Comparison of ENCODE assay signal across 8 cellular contexts in the genomic region with DNA sequence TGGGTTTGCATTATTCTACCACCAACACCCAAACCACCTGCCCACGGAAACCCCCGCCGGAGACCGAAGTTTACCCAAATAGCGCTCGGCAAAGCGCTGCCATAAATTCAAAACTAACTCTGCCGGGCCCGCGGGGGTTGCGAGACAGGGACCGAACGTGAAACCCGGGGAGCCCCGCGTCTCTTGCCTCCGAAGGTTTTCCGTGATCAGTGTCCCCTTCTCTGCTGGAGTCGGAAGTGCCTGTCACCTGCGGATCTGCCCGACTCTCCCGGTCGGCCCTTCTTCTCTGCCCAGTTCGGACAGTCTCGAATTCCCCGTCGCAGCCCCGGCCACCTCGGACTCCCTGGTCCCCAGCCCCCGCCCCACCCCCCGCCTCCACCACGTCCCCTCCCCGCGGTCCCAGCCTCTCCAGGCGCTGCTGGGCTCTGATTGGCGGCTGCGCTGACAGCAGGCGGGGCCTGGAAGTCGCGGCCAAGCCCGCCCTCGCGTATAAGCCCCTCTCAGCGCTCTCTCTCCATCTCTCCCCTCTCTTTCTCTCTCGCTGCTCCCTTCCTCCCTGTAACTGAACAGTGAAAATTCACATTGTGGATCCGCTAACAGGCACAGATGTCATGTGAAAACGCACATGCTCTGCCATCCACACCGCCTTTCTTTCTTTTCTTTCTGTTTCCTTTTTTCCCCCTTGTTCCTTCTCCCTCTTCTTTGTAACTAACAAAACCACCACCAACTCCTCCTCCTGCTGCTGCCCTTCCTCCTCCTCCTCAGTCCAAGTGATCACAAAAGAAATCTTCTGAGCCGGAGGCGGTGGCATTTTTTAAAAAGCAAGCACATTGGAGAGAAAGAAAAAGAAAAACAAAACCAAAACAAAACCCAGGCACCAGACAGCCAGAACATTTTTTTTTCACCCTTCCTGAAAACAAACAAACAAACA. TPM values are rescaled to one million over a fixed set of nuclear protein-coding genes. Genes with fewer than 3 reads are reported as not detected.
DNase-seq lines count a peak whose midpoint lies in the region; ATAC-seq, FAIRE-seq and TF ChIP-seq lines count a peak whose summit lies in the region.

A gene (plus strand): TSS at position 517 of the 931 bp plus-strand sequence. CDS start 642 bp downstream, outside the sequence.

- intact Hi-C loops in kidney (cut with DNase I) = no loop called here

- H3K36me3 ChIP-seq in kidney (ENCODE audit: control insufficient read depth in 1 of 2, insufficient read depth in 2 of 2, low read length in 2 of 2) = no peaks in the 10 kb centered on the region
- no peaks in the 10 kb centered on the region for H3K36me3 ChIP-seq in small intestine (ENCODE audit: control insufficient read depth in 2 of 2, insufficient read depth in 2 of 2, low read length in 2 of 2)

- TF ChIP-seq CTCF in GM20000 (IDR thresholded peaks at IDR 0.05; ENCODE audit: extremely low read depth, missing control alignments) (no peak), kidney (IDR thresholded peaks at IDR 0.05; ENCODE audit: borderline replicate concordance, extremely low read depth, insufficient read depth) (no peak)

- no peak for FAIRE-seq in kidney (lab: Jason Lieb, UNC)
- no peak for FAIRE-seq in small intestine (lab: Jason Lieb, UNC)

- peak; percentile 93 for ATAC-seq in HG03565 (IDR thresholded peaks at IDR 0.05; ENCODE audit: unreplicated experiment)

- H3K4me3 ChIP-seq in kidney (ENCODE audit: low read length in 2 of 2) = peak within 1 kb of the TSS; percentile 90 to 97
- H3K4me3 ChIP-seq in small intestine (ENCODE audit: low read depth in 1 of 2, low read length in 2 of 2) = peak within 1 kb of the TSS; percentile 19 to 55

- peaks cover 0 to 39% of the 10 kb centered on the region in 2 donors for H3K27me3 ChIP-seq in small intestine (ENCODE audit: control insufficient read depth in 2 of 2, insufficient read depth in 2 of 2, low read length in 2 of 2)

- peak within 1 kb of the TSS; percentile 70 for H3K27ac ChIP-seq in cingulate gyrus (ENCODE audit: low read depth, low read length)
- H3K27ac ChIP-seq in kidney (ENCODE audit: low read depth in 2 of 2, low read length in 2 of 2) = no peak within 1 kb of the TSS
- no peak within 1 kb of the TSS for H3K27ac ChIP-seq in small intestine (ENCODE audit: low read depth in 1 of 2, low read length in 1 of 2)

- peak; percentile 91 for DNase-seq in Daoy (ENCODE audit: low read depth)
- peak; percentile 74 for DNase-seq in GM20000 (ENCODE audit: low spot score)
- DNase-seq in SHP77 (lab: John Stamatoyannopoulos, UW) = peak; percentile 54 to 57
- peak; percentile 77 for DNase-seq in kidney
- DNase-seq in small intestine = peak; percentile 4
- DNase-seq in KG1 (lab: John Stamatoyannopoulos, UW) = no peak

- 1% methylated on average over 41 to 50 of the region's 50 CpGs for WGBS in small intestine, 3 donors

- H3K9ac ChIP-seq in kidney (ENCODE audit: low read length in 2 of 2) = peak within 1 kb of the TSS in 1 of 2 donors; percentile 55

- H3K4me1 ChIP-seq in kidney (ENCODE audit: control insufficient read depth in 1 of 2, insufficient read depth in 1 of 2, low read depth in 1 of 2, low read length in 2 of 2) = peaks cover 0 to 10% of the 10 kb centered on the region in 2 donors
- peaks cover 0 to 2% of the 10 kb centered on the region in 2 donors for H3K4me1 ChIP-seq in small intestine (ENCODE audit: control insufficient read depth in 2 of 2, insufficient read depth in 1 of 2, low read depth in 1 of 2, low read length in 1 of 2)

- no peaks in the 10 kb centered on the region for H3K9me3 ChIP-seq in kidney (ENCODE audit: control insufficient read depth in 1 of 2, low read length in 2 of 2)
- no peaks in the 10 kb centered on the region for H3K9me3 ChIP-seq in small intestine (ENCODE audit: control insufficient read depth, low read depth)

RNA-seq across cellular contexts. Expression of the gene that starts here (rescaled TPM):
- 2.9 and 3.5 TPM in 2 replicates for total RNA-seq in Daoy (2014; rRNA removed; shearing (Covaris generic))
- total RNA-seq in kidney = 0.41 TPM
- 0.11 TPM for polyA plus RNA-seq in kidney (ENCODE audit: insufficient read depth, low read depth, low replicate concordance)
- polyA plus RNA-seq in small intestine = under 1 TPM in 2 of 3 donors, not detected in 1; 0.01 to 0.27 TPM

Comparison
In these comparisons a context has a peak if more than half of its experiments do, and no peak if none do; other contexts are left out.
1. Peak in DNase-seq and H3K4me3 ChIP-seq in kidney; RNA of the gene not detected or under 1 TPM.
2. Peak in DNase-seq and H3K4me3 ChIP-seq in small intestine; RNA of the gene not detected or under 1 TPM.